In the genomic region with DNA sequence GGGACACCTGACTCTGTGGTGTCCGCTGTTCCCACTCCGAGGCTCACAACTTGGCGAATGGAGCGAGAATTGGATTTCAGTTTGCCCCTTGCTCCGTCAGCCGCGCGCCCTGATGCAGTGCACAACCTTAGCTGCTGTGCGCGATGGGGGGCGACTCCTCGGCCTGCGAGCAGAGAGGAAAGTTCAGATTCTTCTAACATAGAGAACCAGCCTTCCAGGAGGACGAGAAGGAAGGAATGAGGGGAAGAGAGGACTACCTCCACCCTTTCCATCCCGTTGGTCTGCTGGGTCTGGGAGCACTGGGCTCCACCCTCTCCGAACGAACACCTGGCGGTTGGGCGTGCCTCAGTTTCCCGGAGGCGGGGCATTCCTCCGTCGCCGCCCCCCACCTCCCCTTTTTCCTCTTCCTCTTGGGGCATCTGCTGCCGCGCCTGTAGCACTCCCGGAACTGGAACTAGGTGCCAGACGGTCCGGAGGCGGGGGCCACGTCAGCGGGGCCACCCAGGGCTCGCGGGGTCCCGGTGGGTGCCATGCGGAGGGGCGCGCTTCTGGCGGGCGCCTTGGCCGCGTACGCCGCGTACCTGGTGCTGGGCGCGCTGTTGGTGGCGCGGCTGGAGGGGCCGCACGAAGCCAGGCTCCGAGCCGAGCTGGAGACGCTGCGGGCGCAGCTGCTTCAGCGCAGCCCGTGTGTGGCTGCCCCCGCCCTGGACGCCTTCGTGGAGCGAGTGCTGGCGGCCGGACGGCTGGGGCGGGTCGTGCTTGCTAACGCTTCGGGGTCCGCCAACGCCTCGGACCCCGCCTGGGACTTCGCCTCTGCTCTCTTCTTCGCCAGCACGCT, we compare ENCODE assay signal across 9 cellular contexts. TPM values are rescaled to one million over a fixed set of nuclear protein-coding genes. Genes with fewer than 3 reads are reported as not detected.
DNase-seq lines count a peak whose midpoint lies in the region; ATAC-seq, FAIRE-seq and TF ChIP-seq lines count a peak whose summit lies in the region.
"Had no signal": no experiment of that assay in that cellular context is flagged by ENCODE, and none has a peak within 500 bp of the region (broad histone marks: within the 10 kb centered on the region; RNA-seq: fewer than 3 reads in every experiment).

A gene (plus strand): TSS at position 425 of the 838 bp plus-strand sequence. CDS start 106 bp downstream, at position 531.

- peak within 1 kb of the TSS; percentile 76 to 86 for H3K9ac ChIP-seq in duodenal mucosa (ENCODE audit: low read depth in 1 of 2, low read length in 2 of 2)

- H3K27ac ChIP-seq in A549 = peak within 1 kb of the TSS; percentile 68 to 85
- no peak within 1 kb of the TSS for H3K27ac ChIP-seq in HL-60 (replicated peaks)
- H3K27ac ChIP-seq in duodenal mucosa (ENCODE audit: low read depth, low read length) = peak within 1 kb of the TSS; percentile 58
- H3K27ac ChIP-seq in lung (ENCODE audit: low read depth in 1 of 2, low read length in 1 of 2) = peak within 1 kb of the TSS in 1 of 2 donors; percentile 82

- H3K9me3 ChIP-seq in A549 (no peaks in the 10 kb centered on the region), duodenal mucosa (ENCODE audit: control insufficient read depth in 1 of 2, low read length in 2 of 2) (no peaks in the 10 kb centered on the region), lung (ENCODE audit: control insufficient read depth in 2 of 2, insufficient read depth in 1 of 2, low read length in 1 of 2) (no peaks in the 10 kb centered on the region)

- peak; percentile 58 for TF ChIP-seq POLR2A in A549 (IDR thresholded peaks at IDR 0.05; ENCODE audit: low read length)

- H3K36me3 ChIP-seq in duodenal mucosa (ENCODE audit: control insufficient read depth in 1 of 2, insufficient read depth in 2 of 2, low read length in 2 of 2) (no peaks in the 10 kb centered on the region), lung (ENCODE audit: control insufficient read depth in 2 of 2, insufficient read depth in 2 of 2, low read length in 2 of 2) (no peaks in the 10 kb centered on the region)

- TF ChIP-seq RAD21 in A549 (conservative IDR thresholded peaks at IDR 0.05 in 1 of 2, IDR thresholded peaks at IDR 0.05 in 1 of 2) = no peak

- no peak; the same call in 2 of the 3 replicates for TF ChIP-seq CTCF in A549 (IDR thresholded peaks at IDR 0.05)
- TF ChIP-seq CTCF in HL-60 (IDR thresholded peaks at IDR 0.05; ENCODE audit: insufficient read depth, low read length) = no peak
- TF ChIP-seq CTCF in lung (IDR thresholded peaks at IDR 0.05; ENCODE audit: control extremely low read depth, extremely low read depth) = no peak

- no peak for FAIRE-seq in A549 (lab: Jason Lieb, UNC)
- FAIRE-seq: islet of Langerhans had no signal

- CTCF ChIA-PET in A549 (lab: Yijun Ruan, JAX) = interaction anchor here (0.6 to 20.5 kb wide), 19 partner anchors 7 to 422 kb away, joined by 3 to 1052 read pairs (median 6); a partner anchor contains a TSS

- DNase-seq in A549 (ENCODE audit: low read depth in 1 of 2, low spot score in 1 of 2) = peak in 1 of 2 experiments; percentile 66
- DNase-seq in HL-60 (ENCODE audit: low read depth in 1 of 2, low spot score in 1 of 2) = peak; percentile 22 to 74
- peak; percentile 19 for DNase-seq in activated CD4-positive, alpha-beta T cell treated with anti-CD3 and anti-CD28 coated beads for 1 hour
- DNase-seq in lung (ENCODE audit: low spot score) = no peak
- peak; percentile 45 for DNase-seq in stimulated activated CD8-positive, alpha-beta memory T cell treated with anti-CD3 and anti-CD28 coated beads, Interleukin-12 subunit alpha, Interleukin-12 subunit beta, amount 100 ng/mL, for 4 hours (ENCODE audit: low read depth)
- DNase-seq in cortex of kidney (lab: John Stamatoyannopoulos, UW) = no peak

- H3K27me3 ChIP-seq in HL-60 (ENCODE audit: insufficient read depth, poor library complexity, severe bottlenecking) (no peaks in the 10 kb centered on the region), duodenal mucosa (ENCODE audit: control insufficient read depth in 1 of 2, insufficient read depth in 2 of 2, low read length in 2 of 2) (no peaks in the 10 kb centered on the region), lung (ENCODE audit: control insufficient read depth, insufficient read depth) (no peaks in the 10 kb centered on the region)

- peak within 1 kb of the TSS; percentile 53 for H3K4me3 ChIP-seq in A549
- peak within 1 kb of the TSS; percentile 50 for H3K4me3 ChIP-seq in HL-60 (replicated peaks; ENCODE audit: insufficient read depth, low read length)
- peak within 1 kb of the TSS; percentile 73 to 85 for H3K4me3 ChIP-seq in duodenal mucosa (ENCODE audit: low read depth in 1 of 2, low read length in 2 of 2)
- H3K4me3 ChIP-seq in lung = peak within 1 kb of the TSS; percentile 78

- WGBS in A549 (ENCODE audit: missing lambda C conversion rate) = 23% methylated on average over 47 of the region's 76 CpGs
- WGBS in lung, 2 donors = 4% methylated on average over 75 to 76 of the region's 76 CpGs

- peak; percentile 25 to 39; a peak in 5 of 6 replicates for ATAC-seq in A549
- peak; percentile 28 for ATAC-seq in lung (ENCODE audit: insufficient read depth, low FRiP score)
- ATAC-seq in GM18873 (IDR thresholded peaks at IDR 0.05; ENCODE audit: low FRiP score, unreplicated experiment) = no peak

- H3K4me1 ChIP-seq in A549 (peaks cover 8% of the 10 kb centered on the region; the same call in 2 of the 3 replicates), duodenal mucosa (ENCODE audit: control insufficient read depth in 1 of 2, insufficient read depth in 2 of 2, low read length in 2 of 2) (peaks cover 12 to 26% of the 10 kb centered on the region in 2 donors), lung (ENCODE audit: control insufficient read depth in 2 of 2, insufficient read depth in 2 of 2, low read length in 2 of 2) (peaks cover 0 to 16% of the 10 kb centered on the region in 2 donors)

- peak within 1 kb of the TSS; percentile 96 for H3K4me2 ChIP-seq in A549

- no peak for TF ChIP-seq EP300 in A549 (IDR thresholded peaks at IDR 0.05)

- POLR2A ChIA-PET in A549 (lab: Yijun Ruan, JAX) = interaction anchor here (1.0 to 2.1 kb wide), 3 partner anchors 15 to 55 kb away, joined by 4 to 12 read pairs (median 6); a partner anchor contains a TSS

TF ChIP-seq in A549, 52 proteins besides CTCF, POLR2A, EP300 and RAD21:
- TF ChIP-seq CEBPB (IDR thresholded peaks at IDR 0.05) (no peak), HDAC2 (IDR thresholded peaks at IDR 0.05) (no peak), RNF2 (IDR thresholded peaks at IDR 0.05; ENCODE audit: borderline replicate concordance, low read depth) (0 out of 2 replicates have a peak, but pooled peaks have one; percentile 22)
- TF ChIP-seq, protein P1, sequence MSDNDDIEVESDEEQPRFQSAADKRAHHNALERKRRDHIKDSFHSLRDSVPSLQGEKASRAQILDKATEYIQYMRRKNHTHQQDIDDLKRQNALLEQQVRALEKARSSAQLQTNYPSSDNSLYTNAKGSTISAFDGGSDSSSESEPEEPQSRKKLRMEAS (IDR thresholded peaks at IDR 0.05) = peak; percentile 88
- TF ChIP-seq, protein P2, sequence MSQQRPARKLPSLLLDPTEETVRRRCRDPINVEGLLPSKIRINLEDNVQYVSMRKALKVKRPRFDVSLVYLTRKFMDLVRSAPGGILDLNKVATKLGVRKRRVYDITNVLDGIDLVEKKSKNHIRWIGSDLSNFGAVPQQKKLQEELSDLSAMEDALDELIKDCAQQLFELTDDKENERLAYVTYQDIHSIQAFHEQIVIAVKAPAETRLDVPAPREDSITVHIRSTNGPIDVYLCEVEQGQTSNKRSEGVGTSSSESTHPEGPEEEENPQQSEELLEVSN (IDR thresholded peaks at IDR 0.05; ENCODE audit: borderline replicate concordance, low read depth) = peak; percentile 86; the same call in 1 of the 2 replicates

RNA-seq across cellular contexts. Expression of the gene that starts here (rescaled TPM):
- polyA plus RNA-seq in A549 (2011; rRNA removed) = 2.8 and 3.8 TPM in 2 replicates
- 1.4 and 2.6 TPM in 2 replicates for polyA plus RNA-seq in A549 (2012; cell fraction: cytosol; rRNA removed)
- 2.2 and 3.9 TPM in 2 replicates for polyA plus RNA-seq in A549 (2012; cell fraction: nucleus; rRNA removed)
- 2.4 to 2.8 TPM (median 2.4 TPM) in 3 replicates for polyA plus RNA-seq in A549 (2017; fragmentation: RNase III; extraction: RNeasy Plus Mini Kit Qiagen cat#74134 plus additional on column Dnase treatment)
- 1.4 and 2.1 TPM in 2 replicates for polyA minus RNA-seq in A549 (2011; rRNA and poly(A)+ RNA removed)
- 1 to 10 TPM; 3.0 to 9.5 TPM for total RNA-seq in lung
- 10 to 100 TPM in 1 of 2 donors, 1 to 10 TPM in 1; 7.6 to 10.8 TPM for polyA plus RNA-seq in lung

Comparison
In these comparisons a context has a peak if more than half of its experiments do, and no peak if none do; other contexts are left out.
1. DNase-seq: peak in HL-60 (2 of 2), activated CD4-positive, alpha-beta T cell treated with anti-CD3 and anti-CD28 coated beads for 1 hour (single experiment) and stimulated activated CD8-positive, alpha-beta memory T cell treated with anti-CD3 and anti-CD28 coated beads, Interleukin-12 subunit alpha, Interleukin-12 subunit beta, amount 100 ng/mL, for 4 hours (single experiment); none in lung (single experiment) and cortex of kidney (single experiment).
2. Peak in every context shown above with its lines, with median percentiles within 50 percentile points of each other: H3K4me3 ChIP-seq.